Comparison of ENCODE assay signal across 8 cellular contexts in the genomic region with DNA sequence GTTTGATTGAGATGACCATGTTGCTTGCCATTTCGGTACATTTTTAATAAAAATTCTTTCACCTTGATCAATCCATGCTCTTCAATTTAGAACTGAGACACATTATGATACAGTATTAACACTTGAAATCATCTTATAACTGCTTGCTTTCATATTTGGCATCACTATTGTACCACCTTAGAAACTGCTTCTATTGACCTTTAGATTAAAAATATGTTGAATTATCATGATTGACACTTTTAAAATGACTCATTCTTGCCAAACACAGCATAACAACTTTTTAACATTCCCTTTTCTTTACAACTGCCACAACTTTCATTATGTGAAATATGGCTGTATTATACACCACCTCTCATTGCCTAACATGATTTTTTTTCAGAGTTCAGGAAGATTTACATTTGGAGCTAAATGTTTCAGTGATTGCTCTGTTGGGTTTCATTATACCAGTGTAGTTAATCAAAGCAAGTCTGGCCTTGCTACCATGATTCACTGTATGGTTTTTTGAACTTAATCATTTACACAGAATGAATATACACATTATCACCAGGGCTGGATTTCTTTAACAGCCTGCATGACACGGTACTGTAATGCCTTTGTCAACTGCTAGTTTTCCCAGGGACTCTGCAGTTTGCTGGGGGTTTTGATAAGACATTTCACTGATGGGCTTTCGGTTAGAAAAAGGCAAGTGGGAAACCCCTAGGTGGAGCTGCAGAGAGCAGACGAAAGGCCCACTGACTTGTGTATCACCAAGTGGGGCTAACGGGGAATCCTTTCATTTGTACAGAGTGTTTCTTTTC.
DNase-seq lines count a peak whose midpoint lies in the region; ATAC-seq and FAIRE-seq lines count a peak whose summit lies in the region.

No MANE protein-coding gene starts in this region.

- H2BK120ac ChIP-seq in neuronal stem cell (ENCODE audit: low read depth, low read length), result no peak overlapping the region

- peaks cover 0 to 9% of the 10 kb centered on the region in 2 donors for H3K4me1 ChIP-seq in neuronal stem cell (ENCODE audit: control insufficient read depth in 2 of 2, insufficient read depth in 1 of 2, low read depth in 1 of 2, low read length in 2 of 2)

- H2BK15ac ChIP-seq in neuronal stem cell (ENCODE audit: low read length), result no peak overlapping the region

- no peaks in the 10 kb centered on the region for H3K27me3 Mint-ChIP-seq in activated CD4-positive, alpha-beta memory T cell treated with anti-CD3 and anti-CD28 coated beads for 36 hours
- no peaks in the 10 kb centered on the region for H3K27me3 Mint-ChIP-seq in activated CD4-positive, alpha-beta memory T cell treated with anti-CD3 and anti-CD28 coated beads, Interleukin-2, amount 10 ng/mL, durations not matched to agents 7 days and 5 days

- H3K4me2 ChIP-seq in neuronal stem cell (ENCODE audit: insufficient read depth, low read length, poor library complexity, severe bottlenecking), result no peak overlapping the region

- no peaks in the 10 kb centered on the region for H3K79me1 ChIP-seq in neuronal stem cell (ENCODE audit: low read depth, low read length)

- FAIRE-seq in RCC 7860 (lab: Jason Lieb, UNC), result peak; percentile 82

- CTCF ChIA-PET in activated CD4-positive, alpha-beta memory T cell treated with anti-CD3 and anti-CD28 coated beads for 36 hours (lab: Charles Lee), result interaction anchor here (0.6 to 0.9 kb wide), 3 partner anchors 12 to 520 kb away, joined by 3 to 4 read pairs (median 3); no protein-coding TSS in a partner anchor
- CTCF ChIA-PET in activated CD4-positive, alpha-beta memory T cell treated with anti-CD3 and anti-CD28 coated beads, Interleukin-2, amount 10 ng/mL, durations not matched to agents 7 days and 5 days (lab: Charles Lee), result no interaction called here

- H2AFZ ChIP-seq in neuronal stem cell (ENCODE audit: low read length), result peak overlapping the region; percentile 50

- no peaks in the 10 kb centered on the region for H3K9me3 Mint-ChIP-seq in activated CD4-positive, alpha-beta memory T cell treated with anti-CD3 and anti-CD28 coated beads for 36 hours
- H3K9me3 Mint-ChIP-seq in activated CD4-positive, alpha-beta memory T cell treated with anti-CD3 and anti-CD28 coated beads, Interleukin-2, amount 10 ng/mL, durations not matched to agents 7 days and 5 days, result no peaks in the 10 kb centered on the region

- no peak overlapping the region for H3K27ac Mint-ChIP-seq in activated CD4-positive, alpha-beta memory T cell treated with anti-CD3 and anti-CD28 coated beads for 36 hours
- H3K27ac Mint-ChIP-seq in activated CD4-positive, alpha-beta memory T cell treated with anti-CD3 and anti-CD28 coated beads, Interleukin-2, amount 10 ng/mL, durations not matched to agents 7 days and 5 days, result no peak overlapping the region

- H3K4ac ChIP-seq in neuronal stem cell (ENCODE audit: low read length), result no peak overlapping the region

- H3K27me3 ChIP-seq in neuronal stem cell (ENCODE audit: control insufficient read depth in 3 of 3, insufficient read depth in 3 of 3, low read depth in 1 of 3, low read length in 3 of 3), result no peaks in the 10 kb centered on the region

- no CpG with 5 or more reads among the region's 5 CpGs for WGBS in neuronal stem cell (ENCODE audit: extremely low coverage in 2 of 2, insufficient read length in 2 of 2, insufficient replicate concordance in 1 of 2), 2 donors

- H3K36me3 ChIP-seq in neuronal stem cell (replicated peaks in 1 of 2; ENCODE audit: control insufficient read depth in 2 of 2, insufficient read depth in 2 of 2, low read length in 2 of 2), result no peaks in the 10 kb centered on the region

- peak; percentile 30 for DNase-seq in activated CD4-positive, alpha-beta memory T cell treated with anti-CD3 and anti-CD28 coated beads for 36 hours
- no peak for DNase-seq in activated CD4-positive, alpha-beta memory T cell treated with anti-CD3 and anti-CD28 coated beads, Interleukin-2, amount 10 ng/mL, durations not matched to agents 7 days and 5 days
- peak; percentile 56 for DNase-seq in RCC 7860 (ENCODE audit: low spot score)
- DNase-seq in dermis blood vessel endothelial cell, result peak; percentile 26
- peak; percentile 26 for DNase-seq in neuronal stem cell (ENCODE audit: low spot score)
- DNase-seq in NCI-H187 (lab: John Stamatoyannopoulos, UW), result no peak

- peak; percentile 70 for ATAC-seq in HG02588 (IDR thresholded peaks at IDR 0.05; ENCODE audit: unreplicated experiment)
- no peak for ATAC-seq in GM18520 (IDR thresholded peaks at IDR 0.05; ENCODE audit: unreplicated experiment)

- no peak overlapping the region for H3K27ac ChIP-seq in neuronal stem cell (replicated peaks; ENCODE audit: low read length)

- H3K36me3 Mint-ChIP-seq in activated CD4-positive, alpha-beta memory T cell treated with anti-CD3 and anti-CD28 coated beads for 36 hours, result peaks cover 2% of the 10 kb centered on the region
- no peaks in the 10 kb centered on the region for H3K36me3 Mint-ChIP-seq in activated CD4-positive, alpha-beta memory T cell treated with anti-CD3 and anti-CD28 coated beads, Interleukin-2, amount 10 ng/mL, durations not matched to agents 7 days and 5 days (ENCODE audit: low read depth)

- peaks cover 3% of the 10 kb centered on the region for H3K4me1 Mint-ChIP-seq in activated CD4-positive, alpha-beta memory T cell treated with anti-CD3 and anti-CD28 coated beads for 36 hours (ENCODE audit: low read depth)
- peaks cover 2% of the 10 kb centered on the region for H3K4me1 Mint-ChIP-seq in activated CD4-positive, alpha-beta memory T cell treated with anti-CD3 and anti-CD28 coated beads, Interleukin-2, amount 10 ng/mL, durations not matched to agents 7 days and 5 days

- no peak overlapping the region for H3K23ac ChIP-seq in neuronal stem cell (ENCODE audit: low read depth, low read length, poor library complexity)

- no peak overlapping the region for H3K14ac ChIP-seq in neuronal stem cell (ENCODE audit: low read length)

- intact Hi-C loops in activated CD4-positive, alpha-beta memory T cell treated with anti-CD3 and anti-CD28 coated beads for 36 hours (cut with micrococcal nuclease), result loop anchor here (5.0 to 10.0 kb wide), 2 partner anchors 334 to 477 kb away; no protein-coding TSS in a partner anchor

- H2AK5ac ChIP-seq in neuronal stem cell (ENCODE audit: low read depth, low read length), result no peak overlapping the region

- no peak overlapping the region for H4K8ac ChIP-seq in neuronal stem cell (ENCODE audit: low read depth, low read length)

- H2BK12ac ChIP-seq in neuronal stem cell (ENCODE audit: low read length), result no peak overlapping the region

- H3K9me3 ChIP-seq in neuronal stem cell (replicated peaks in 1 of 2; ENCODE audit: control insufficient read depth in 2 of 2, insufficient read depth in 1 of 2, low read depth in 1 of 2, low read length in 2 of 2), result no peaks in the 10 kb centered on the region

- H2BK5ac ChIP-seq in neuronal stem cell (ENCODE audit: low read length), result no peak overlapping the region

- no peak overlapping the region for H3K4me3 ChIP-seq in neuronal stem cell (ENCODE audit: low read length in 2 of 2)

- POLR2A ChIA-PET in activated CD4-positive, alpha-beta memory T cell treated with anti-CD3 and anti-CD28 coated beads for 36 hours (lab: Charles Lee), result no interaction called here
- POLR2A ChIA-PET in activated CD4-positive, alpha-beta memory T cell treated with anti-CD3 and anti-CD28 coated beads, Interleukin-2, amount 10 ng/mL, durations not matched to agents 7 days and 5 days (lab: Charles Lee), result no interaction called here

- H4K91ac ChIP-seq in neuronal stem cell (ENCODE audit: low read depth, low read length, poor library complexity), result no peak overlapping the region

- H3K9ac ChIP-seq in neuronal stem cell (ENCODE audit: low read depth, low read length, poor library complexity), result no peak overlapping the region

- H3K4me3 Mint-ChIP-seq in activated CD4-positive, alpha-beta memory T cell treated with anti-CD3 and anti-CD28 coated beads for 36 hours, result no peak overlapping the region
- no peak overlapping the region for H3K4me3 Mint-ChIP-seq in activated CD4-positive, alpha-beta memory T cell treated with anti-CD3 and anti-CD28 coated beads, Interleukin-2, amount 10 ng/mL, durations not matched to agents 7 days and 5 days

- H3K18ac ChIP-seq in neuronal stem cell (ENCODE audit: low read length), result no peak overlapping the region

Comparison
In these comparisons a context has a peak if more than half of its experiments do, and no peak if none do; other contexts are left out.
1. DNase-seq: peak in activated CD4-positive, alpha-beta memory T cell treated with anti-CD3 and anti-CD28 coated beads for 36 hours (single experiment), RCC 7860 (single experiment), dermis blood vessel endothelial cell (single experiment) and neuronal stem cell (single experiment); none in activated CD4-positive, alpha-beta memory T cell treated with anti-CD3 and anti-CD28 coated beads, Interleukin-2, amount 10 ng/mL, durations not matched to agents 7 days and 5 days (single experiment) and NCI-H187 (0 of 2).